ENCODE assay signal across 17 cellular contexts in genomic region chrX:53674581-53674980, GRCh38.
"Had no signal": no experiment of that assay in that cellular context is flagged by ENCODE, and none has a peak within 500 bp of the region (broad histone marks: within the 10 kb centered on the region; RNA-seq: fewer than 3 reads in every experiment).

No MANE protein-coding gene starts in this region.

- H3K4me3 Mint-ChIP-seq: activated B cell treated with CpG ODN at 0.5 μM for 24 hours; activated CD8-positive, alpha-beta T cell treated with anti-CD3 and anti-CD28 coated beads for 36 hours; naive B cell; stimulated activated naive CD8-positive, alpha-beta T cell treated with anti-CD3 and anti-CD28 coated beads, Interleukin-15, amount 100 ng/mL, for 72 hours had no signal

- H3K9me3 Mint-ChIP-seq: activated B cell treated with CpG ODN at 0.5 μM for 24 hours; activated CD8-positive, alpha-beta T cell treated with anti-CD3 and anti-CD28 coated beads for 36 hours; activated T-cell treated with anti-CD3 and anti-CD28 coated beads, Interleukin-2, amount 50 U/mL, for 72 hours; stimulated activated naive CD8-positive, alpha-beta T cell treated with anti-CD3 and anti-CD28 coated beads, Interleukin-15, amount 100 ng/mL, for 72 hours had no signal

- H3K27ac Mint-ChIP-seq: activated B cell treated with CpG ODN at 0.5 μM for 24 hours had no signal

- H3K27me3 Mint-ChIP-seq: activated B cell treated with CpG ODN at 0.5 μM for 24 hours; activated CD8-positive, alpha-beta T cell treated with anti-CD3 and anti-CD28 coated beads for 36 hours; naive B cell; stimulated activated naive CD8-positive, alpha-beta T cell treated with anti-CD3 and anti-CD28 coated beads, Interleukin-15, amount 100 ng/mL, for 72 hours had no signal

- DNase-seq: activated B cell treated with CpG ODN at 0.5 μM for 24 hours; activated CD4-positive, alpha-beta T cell treated with anti-CD3 and anti-CD28 coated beads for 48 hours; activated CD8-positive, alpha-beta T cell treated with anti-CD3 and anti-CD28 coated beads for 36 hours; activated T-cell treated with anti-CD3 and anti-CD28 coated beads, Interleukin-2, amount 50 U/mL, for 72 hours; dorsolateral prefrontal cortex; naive B cell; posterior cingulate gyrus; spleen; stimulated activated naive CD8-positive, alpha-beta T cell treated with anti-CD3 and anti-CD28 coated beads, Interleukin-15, amount 100 ng/mL, for 72 hours had no signal

- H3K27ac ChIP-seq: ascending aorta, cardiac muscle cell, dorsolateral prefrontal cortex, hepatocyte, right atrium auricular region, spleen, thoracic aorta had no signal

- ATAC-seq: activated CD8-positive, alpha-beta T cell treated with anti-CD3 and anti-CD28 coated beads for 36 hours; activated T-cell treated with anti-CD3 and anti-CD28 coated beads, Interleukin-2, amount 50 U/mL, for 72 hours; esophagus mucosa; left lobe of liver; SK-N-SH treated with all-trans-retinoic acid at 6 μM for 48 hours; stimulated activated naive CD8-positive, alpha-beta T cell treated with anti-CD3 and anti-CD28 coated beads, Interleukin-15, amount 100 ng/mL, for 72 hours had no signal

- H3K36me3 Mint-ChIP-seq: naive B cell had no signal
